ENCODE assay signal across 35 cellular contexts in genomic region chr17:53996896-53997295, GRCh38.
"Had no signal": no experiment of that assay in that cellular context is flagged by ENCODE, and none has a peak within 500 bp of the region (broad histone marks: within the 10 kb centered on the region; RNA-seq: fewer than 3 reads in every experiment).

No MANE protein-coding gene starts in this region.

- H3K4me3 ChIP-seq: ascending aorta, cardiac muscle cell had no signal

- H3K4me3 Mint-ChIP-seq: activated B cell treated with CpG ODN at 0.5 μM for 24 hours; activated CD4-positive, alpha-beta memory T cell treated with anti-CD3 and anti-CD28 coated beads, Interleukin-2, amount 10 ng/mL, durations not matched to agents 7 days and 5 days; activated CD4-positive, alpha-beta T cell treated with anti-CD3 and anti-CD28 coated beads, Interleukin-2, amount 10 ng/mL, durations not matched to agents 24 days and 14 days; activated CD8-positive, alpha-beta memory T cell treated with anti-CD3 and anti-CD28 coated beads, Interleukin-2, amount 10 ng/mL, durations not matched to agents 7 days and 5 days; activated CD8-positive, alpha-beta T cell treated with anti-CD3 and anti-CD28 coated beads, Interleukin-2, amount 10 ng/mL, durations not matched to agents 7 days and 5 days; activated naive CD4-positive, alpha-beta T cell treated with anti-CD3 and anti-CD28 coated beads, Interleukin-2, amount 10 ng/mL, durations not matched to agents 7 days and 5 days; activated naive CD4-positive, alpha-beta T cell treated with anti-CD3 and anti-CD28 coated beads, Interleukin-2, amount 50 U/mL, for 24 hours; activated naive CD8-positive, alpha-beta T cell; activated naive CD8-positive, alpha-beta T cell treated with anti-CD3 and anti-CD28 coated beads, Interleukin-2, amount 10 ng/mL, durations not matched to agents 7 days and 5 days; activated naive CD8-positive, alpha-beta T cell treated with anti-CD3 and anti-CD28 coated beads, Interleukin-2, amount 50 U/mL, for 24 hours; activated T-cell treated with anti-CD3 and anti-CD28 coated beads, Interleukin-2, amount 50 U/mL, for 24 hours; brain; central memory CD8-positive, alpha-beta T cell; T-helper 1 cell treated with Interleukin-12 subunit alpha and Interleukin-12 subunit beta and Interleukin-4 antibody, amounts not matched to agents 30 μg/mL and 1 μg/mL, for 36 hours; T-helper 2 cell treated with Interferon-gamma antibody and Interleukin-4, amounts not matched to agents 5 μg/mL and 100 μg/mL, for 36 hours had no signal

- H3K27me3 ChIP-seq: ascending aorta, cardiac muscle cell had no signal

- H3K27ac ChIP-seq: ascending aorta, cardiac muscle cell, VCaP had no signal

- DNase-seq: activated B cell treated with CpG ODN at 0.5 μM for 24 hours; activated CD4-positive, alpha-beta memory T cell treated with anti-CD3 and anti-CD28 coated beads, Interleukin-2, amount 10 ng/mL, durations not matched to agents 7 days and 5 days; activated CD4-positive, alpha-beta T cell treated with anti-CD3 and anti-CD28 coated beads for 4 hours; activated CD4-positive, alpha-beta T cell treated with anti-CD3 and anti-CD28 coated beads, Interleukin-2, amount 10 ng/mL, durations not matched to agents 24 days and 14 days; activated CD4-positive, alpha-beta T cell treated with anti-CD3 and anti-CD28 coated beads, Interleukin-2, amount 50 U/mL, for 48 hours; activated CD4-positive, CD25-positive, alpha-beta regulatory T cell treated with anti-CD3 and anti-CD28 coated beads, Interleukin-2, amount 50 U/mL, for 72 hours; activated CD8-positive, alpha-beta memory T cell treated with anti-CD3 and anti-CD28 coated beads for 24 hours; activated CD8-positive, alpha-beta memory T cell treated with anti-CD3 and anti-CD28 coated beads, Interleukin-2, amount 10 ng/mL, durations not matched to agents 7 days and 5 days; activated CD8-positive, alpha-beta memory T cell treated with anti-CD3 and anti-CD28 coated beads, Interleukin-2, amount 50 U/mL, for 48 hours; activated CD8-positive, alpha-beta T cell treated with anti-CD3 and anti-CD28 coated beads, Interleukin-2, amount 10 ng/mL, durations not matched to agents 7 days and 5 days; activated effector memory CD4-positive, alpha-beta T cell treated with Interleukin-2 at 50 U/mL for 16 hours; activated gamma-delta T cell; activated naive CD4-positive, alpha-beta T cell treated with anti-CD3 and anti-CD28 coated beads, Interleukin-2, amount 10 ng/mL, durations not matched to agents 7 days and 5 days; activated naive CD4-positive, alpha-beta T cell treated with Interleukin-2 at 50 U/mL for 16 hours; activated naive CD8-positive, alpha-beta T cell treated with anti-CD3 and anti-CD28 coated beads, Interleukin-2, amount 10 ng/mL, durations not matched to agents 7 days and 5 days; activated naive CD8-positive, alpha-beta T cell treated with anti-CD3 and anti-CD28 coated beads, Interleukin-2, amount 50 U/mL, for 24 hours; activated T-cell treated with anti-CD3 and anti-CD28 coated beads, Interleukin-2, amount 50 U/mL, for 24 hours; activated T-cell treated with anti-CD3 and anti-CD28 coated beads, Interleukin-2, amount 50 U/mL, for 48 hours; amygdala; anterior cingulate cortex; caudate nucleus; cerebellar nuclear complex; T-helper 1 cell; T-helper 2 cell; T-helper 9 cell had no signal

- ATAC-seq: activated CD8-positive, alpha-beta memory T cell treated with anti-CD3 and anti-CD28 coated beads, Interleukin-2, amount 10 ng/mL, durations not matched to agents 7 days and 5 days; activated CD8-positive, alpha-beta T cell treated with anti-CD3 and anti-CD28 coated beads, Interleukin-2, amount 10 ng/mL, durations not matched to agents 7 days and 5 days; activated naive CD8-positive, alpha-beta T cell treated with anti-CD3 and anti-CD28 coated beads, Interleukin-2, amount 50 U/mL, for 24 hours had no signal

- H3K36me3 Mint-ChIP-seq: activated CD8-positive, alpha-beta memory T cell treated with anti-CD3 and anti-CD28 coated beads, Interleukin-2, amount 10 ng/mL, durations not matched to agents 7 days and 5 days; activated naive CD4-positive, alpha-beta T cell treated with anti-CD3 and anti-CD28 coated beads, Interleukin-2, amount 10 ng/mL, durations not matched to agents 7 days and 5 days; activated naive CD4-positive, alpha-beta T cell treated with anti-CD3 and anti-CD28 coated beads, Interleukin-2, amount 50 U/mL, for 24 hours; activated naive CD8-positive, alpha-beta T cell; activated naive CD8-positive, alpha-beta T cell treated with anti-CD3 and anti-CD28 coated beads, Interleukin-2, amount 10 ng/mL, durations not matched to agents 7 days and 5 days; brain had no signal

- H3K4me1 ChIP-seq: ascending aorta had no signal

- H3K27ac Mint-ChIP-seq: activated B cell treated with CpG ODN at 0.5 μM for 24 hours; activated CD4-positive, alpha-beta memory T cell treated with anti-CD3 and anti-CD28 coated beads, Interleukin-2, amount 10 ng/mL, durations not matched to agents 7 days and 5 days; activated CD4-positive, alpha-beta T cell treated with anti-CD3 and anti-CD28 coated beads, Interleukin-2, amount 10 ng/mL, durations not matched to agents 24 days and 14 days; activated CD8-positive, alpha-beta memory T cell treated with anti-CD3 and anti-CD28 coated beads, Interleukin-2, amount 10 ng/mL, durations not matched to agents 7 days and 5 days; activated CD8-positive, alpha-beta T cell treated with anti-CD3 and anti-CD28 coated beads, Interleukin-2, amount 10 ng/mL, durations not matched to agents 7 days and 5 days; activated naive CD4-positive, alpha-beta T cell treated with anti-CD3 and anti-CD28 coated beads, Interleukin-2, amount 10 ng/mL, durations not matched to agents 7 days and 5 days; activated naive CD4-positive, alpha-beta T cell treated with anti-CD3 and anti-CD28 coated beads, Interleukin-2, amount 50 U/mL, for 24 hours; activated naive CD8-positive, alpha-beta T cell; activated naive CD8-positive, alpha-beta T cell treated with anti-CD3 and anti-CD28 coated beads, Interleukin-2, amount 10 ng/mL, durations not matched to agents 7 days and 5 days; activated naive CD8-positive, alpha-beta T cell treated with anti-CD3 and anti-CD28 coated beads, Interleukin-2, amount 50 U/mL, for 24 hours; activated T-cell treated with anti-CD3 and anti-CD28 coated beads, Interleukin-2, amount 50 U/mL, for 24 hours; activated T-helper 2 cell treated with anti-CD3 and anti-CD28 coated beads, Interferon-gamma antibody, Interleukin-2, Interleukin-4, amounts not matched to agents 10 μg/mL and 5 μg/mL and 100 μg/mL, durations not matched to agents 14 hours and 24 hours and 36 hours; brain; T-helper 1 cell treated with Interleukin-12 subunit alpha and Interleukin-12 subunit beta and Interleukin-4 antibody, amounts not matched to agents 30 μg/mL and 1 μg/mL, for 36 hours; T-helper 2 cell treated with Interferon-gamma antibody and Interleukin-4, amounts not matched to agents 5 μg/mL and 100 μg/mL, for 36 hours had no signal

- H3K27me3 Mint-ChIP-seq: activated B cell treated with CpG ODN at 0.5 μM for 24 hours; activated CD4-positive, alpha-beta memory T cell treated with anti-CD3 and anti-CD28 coated beads, Interleukin-2, amount 10 ng/mL, durations not matched to agents 7 days and 5 days; activated CD4-positive, alpha-beta T cell treated with anti-CD3 and anti-CD28 coated beads, Interleukin-2, amount 10 ng/mL, durations not matched to agents 24 days and 14 days; activated CD8-positive, alpha-beta memory T cell treated with anti-CD3 and anti-CD28 coated beads, Interleukin-2, amount 10 ng/mL, durations not matched to agents 7 days and 5 days; activated naive CD4-positive, alpha-beta T cell treated with anti-CD3 and anti-CD28 coated beads, Interleukin-2, amount 10 ng/mL, durations not matched to agents 7 days and 5 days; activated naive CD8-positive, alpha-beta T cell; activated naive CD8-positive, alpha-beta T cell treated with anti-CD3 and anti-CD28 coated beads, Interleukin-2, amount 10 ng/mL, durations not matched to agents 7 days and 5 days; activated naive CD8-positive, alpha-beta T cell treated with anti-CD3 and anti-CD28 coated beads, Interleukin-2, amount 50 U/mL, for 24 hours; activated T-cell treated with anti-CD3 and anti-CD28 coated beads, Interleukin-2, amount 50 U/mL, for 24 hours; brain; central memory CD8-positive, alpha-beta T cell had no signal

- H3K4me1 Mint-ChIP-seq: activated B cell treated with CpG ODN at 0.5 μM for 24 hours; activated CD4-positive, alpha-beta memory T cell treated with anti-CD3 and anti-CD28 coated beads, Interleukin-2, amount 10 ng/mL, durations not matched to agents 7 days and 5 days; activated CD4-positive, alpha-beta T cell treated with anti-CD3 and anti-CD28 coated beads, Interleukin-2, amount 10 ng/mL, durations not matched to agents 24 days and 14 days; activated CD8-positive, alpha-beta memory T cell treated with anti-CD3 and anti-CD28 coated beads, Interleukin-2, amount 10 ng/mL, durations not matched to agents 7 days and 5 days; activated naive CD4-positive, alpha-beta T cell treated with anti-CD3 and anti-CD28 coated beads, Interleukin-2, amount 10 ng/mL, durations not matched to agents 7 days and 5 days; activated naive CD4-positive, alpha-beta T cell treated with anti-CD3 and anti-CD28 coated beads, Interleukin-2, amount 50 U/mL, for 24 hours; activated naive CD8-positive, alpha-beta T cell treated with anti-CD3 and anti-CD28 coated beads, Interleukin-2, amount 10 ng/mL, durations not matched to agents 7 days and 5 days; activated naive CD8-positive, alpha-beta T cell treated with anti-CD3 and anti-CD28 coated beads, Interleukin-2, amount 50 U/mL, for 24 hours; brain; central memory CD8-positive, alpha-beta T cell had no signal

- H3K36me3 ChIP-seq: ascending aorta, cardiac muscle cell had no signal

- H3K9me3 Mint-ChIP-seq: activated naive CD8-positive, alpha-beta T cell treated with anti-CD3 and anti-CD28 coated beads, Interleukin-2, amount 50 U/mL, for 24 hours had no signal

- H3K9me3 ChIP-seq: ascending aorta had no signal
